20 cellular contexts compared by ENCODE assay signal in genomic region chr12:115384391-115384790, GRCh38.
"Had no signal": no experiment of that assay in that cellular context is flagged by ENCODE, and none has a peak within 500 bp of the region (broad histone marks: within the 10 kb centered on the region; RNA-seq: fewer than 3 reads in every experiment).

No MANE protein-coding gene starts in this region.

- H3K4me1 ChIP-seq: ascending aorta, lower lobe of right lung, transverse colon had no signal

- ATAC-seq: naive thymus-derived CD8-positive, alpha-beta T cell; sciatic nerve; stimulated activated memory B cell treated with anti-CD40 and anti-IgM and Interleukin-4, amounts not matched to agents 10 μg/mL and 1 μg/mL and 100 μg/mL, for 72 hours had no signal

- H3K36me3 ChIP-seq: adrenal gland, ascending aorta, brain microvascular endothelial cell, lower lobe of right lung, neural progenitor cell, stomach, transverse colon had no signal

- FAIRE-seq: colon, endothelial cell of umbilical vein, small intestine had no signal

- H3K27me3 ChIP-seq: adrenal gland, ascending aorta, brain microvascular endothelial cell, neural progenitor cell, transverse colon had no signal

- H3K9me3 ChIP-seq: adrenal gland, ascending aorta, lower lobe of right lung, stomach, transverse colon had no signal

- H3K27ac ChIP-seq: adrenal gland, ascending aorta, brain microvascular endothelial cell, lower lobe of right lung, neural progenitor cell, stomach, transverse colon had no signal

- H3K4me3 ChIP-seq: adrenal gland, ascending aorta, lower lobe of right lung, neural progenitor cell, stomach, transverse colon had no signal

- DNase-seq: activated CD4-positive, alpha-beta T cell treated with anti-CD3 and anti-CD28 coated beads for 1 hour; activated naive CD4-positive, alpha-beta T cell; activated T-cell treated with anti-CD3 and anti-CD28 coated beads, Interleukin-2, amount 50 U/mL, for 1 hour; effector memory CD4-positive, alpha-beta T cell; foreskin fibroblast; lower lobe of right lung; naive thymus-derived CD8-positive, alpha-beta T cell; small intestine; stimulated activated CD4-positive, alpha-beta T cell treated with anti-CD3 and anti-CD28 coated beads, Interleukin-15, amount 100 ng/mL, for 24 hours; T-helper 9 cell; transverse colon had no signal
